In the genomic region with DNA sequence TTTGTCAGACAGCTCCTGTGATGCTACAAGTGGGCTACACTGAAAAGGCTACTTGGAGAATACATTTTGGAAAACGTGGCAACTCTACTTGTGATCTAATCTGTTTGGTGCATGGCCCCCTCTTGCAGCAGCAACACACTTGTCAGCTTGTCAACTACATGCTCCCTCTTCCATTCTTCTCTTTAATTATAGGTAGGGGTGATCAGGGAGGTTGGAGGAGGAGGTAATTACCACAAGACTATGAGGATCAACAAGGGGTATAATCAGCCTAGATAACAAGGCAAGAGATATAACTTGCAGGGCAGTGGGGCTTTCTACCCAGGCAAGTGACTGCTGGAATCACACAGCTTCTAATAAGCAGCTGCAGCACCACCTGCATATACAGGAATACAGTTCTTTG, we compare ENCODE assay signal across 20 cellular contexts.
"Had no signal": no experiment of that assay in that cellular context is flagged by ENCODE, and none has a peak within 500 bp of the region (broad histone marks: within the 10 kb centered on the region; RNA-seq: fewer than 3 reads in every experiment).

No MANE protein-coding gene starts in this region.

- DNase-seq: colonic mucosa; dermis blood vessel endothelial cell; erythroblast; foreskin keratinocyte; head of caudate nucleus; left colon; left ventricle myocardium superior; mucosa of descending colon; naive thymus-derived CD8-positive, alpha-beta T cell; nucleus accumbens; ovary; right cardiac atrium; small intestine; stimulated activated CD4-positive, alpha-beta T cell treated with anti-CD3 and anti-CD28 coated beads, Interleukin-12 subunit alpha, Interleukin-12 subunit beta, amount 100 ng/mL, for 4 hours; stimulated activated naive CD4-positive, alpha-beta T cell; stomach; substantia nigra; transverse colon had no signal

- H3K27ac ChIP-seq: colonic mucosa, foreskin keratinocyte, hepatocyte, ovary, stomach, thoracic aorta, transverse colon had no signal

- H3K27me3 Mint-ChIP-seq: naive thymus-derived CD8-positive, alpha-beta T cell had no signal

- H3K4me3 Mint-ChIP-seq: naive thymus-derived CD8-positive, alpha-beta T cell had no signal

- H3K27me3 ChIP-seq: colonic mucosa, foreskin keratinocyte, hepatocyte, ovary, stomach, transverse colon had no signal

- H3K4me1 ChIP-seq: colonic mucosa, foreskin keratinocyte, stomach, transverse colon had no signal

- H3K4me3 ChIP-seq: colonic mucosa, hepatocyte, mucosa of descending colon, ovary, stomach, thoracic aorta, transverse colon had no signal

- H3K9me3 Mint-ChIP-seq: naive thymus-derived CD8-positive, alpha-beta T cell had no signal

- H3K9me3 ChIP-seq: colonic mucosa, mucosa of descending colon, ovary, stomach, thoracic aorta, transverse colon had no signal

- H3K36me3 ChIP-seq: colonic mucosa, ovary had no signal

- ATAC-seq: foreskin keratinocyte; left colon; left ventricle myocardium superior; mucosa of descending colon; naive thymus-derived CD8-positive, alpha-beta T cell; right cardiac atrium had no signal
